8 cellular contexts compared by ENCODE assay signal in genomic region chr13:94550030-94550738, GRCh38. TPM values are rescaled to one million over a fixed set of nuclear protein-coding genes. Genes with fewer than 3 reads are reported as not detected.
DNase-seq lines count a peak whose midpoint lies in the region; ATAC-seq and TF ChIP-seq lines count a peak whose summit lies in the region.

No MANE protein-coding gene starts in this region.

- H3K27me3 Mint-ChIP-seq in GM23338 (ENCODE audit: insufficient read depth, low read depth, poor library complexity), result peaks cover 20% of the 10 kb centered on the region

- intact Hi-C loops in lower leg skin (cut with DNase I; ENCODE audit: low total_unique reads), result no loop called here

- no peaks in the 10 kb centered on the region for H3K27me3 ChIP-seq in GM23338 (ENCODE audit: insufficient read depth)
- no peaks in the 10 kb centered on the region for H3K27me3 ChIP-seq in thoracic aorta (replicated peaks; ENCODE audit: insufficient read depth)

- H2AFZ ChIP-seq in GM23338, result peak overlapping the region; percentile 96

- H3K4me3 ChIP-seq in GM12864 (ENCODE audit: low read depth, low read length), result peak overlapping the region; percentile 71
- H3K4me3 ChIP-seq in GM23338, result peak overlapping the region; percentile 75
- peak overlapping the region; percentile 38 for H3K4me3 ChIP-seq in lower leg skin (ENCODE audit: low read depth, poor library complexity, severe bottlenecking)
- H3K4me3 ChIP-seq in thoracic aorta, result peak overlapping the region; percentile 91

- H3K27ac Mint-ChIP-seq in GM23338, result peak overlapping the region; percentile 78

- TF ChIP-seq CTCF in GM12864 (IDR thresholded peaks at IDR 0.05; ENCODE audit: low read depth, low read length, missing control alignments) (no peak), GM23338 (conservative IDR thresholded peaks at IDR 0.05; ENCODE audit: low read depth in 2 of 2) (no peak), lower leg skin (IDR thresholded peaks at IDR 0.05) (no peak), thoracic aorta (IDR thresholded peaks at IDR 0.05) (no peak)

- no peaks in the 10 kb centered on the region; the same call in 1 of the 2 replicates for H3F3A ChIP-seq in GM23338 (replicated peaks; ENCODE audit: low read depth)

- peak overlapping the region; percentile 81 for H3K4me2 ChIP-seq in GM23338

- H3K9me3 ChIP-seq in thoracic aorta, result no peaks in the 10 kb centered on the region

- peak overlapping the region; percentile 83 for H3K4me3 Mint-ChIP-seq in GM23338

- H3K36me3 ChIP-seq in GM23338 (ENCODE audit: insufficient read depth) (no peaks in the 10 kb centered on the region), thoracic aorta (no peaks in the 10 kb centered on the region)

- peaks cover 26% of the 10 kb centered on the region for H3K4me1 ChIP-seq in GM23338 (ENCODE audit: insufficient read depth)
- H3K4me1 ChIP-seq in thoracic aorta (ENCODE audit: control insufficient read depth in 1 of 2, low read depth in 2 of 2), result peaks cover 5 to 11% of the 10 kb centered on the region in 2 donors

- no peaks in the 10 kb centered on the region for H3K9me2 ChIP-seq in GM23338 (ENCODE audit: insufficient read depth)

- peaks cover 9% of the 10 kb centered on the region; the same call in 2 of the 3 replicates for H3K9me3 Mint-ChIP-seq in GM23338

- WGBS in lower leg skin, 2 donors, result 26 to 28% methylated on average over 21 to 23 of the region's 23 CpGs

- DNase-seq in GM12864 (ENCODE audit: low read depth) (no peak), GM23338 (ENCODE audit: low spot score) (peak; percentile 75), NCI-H524 treated with DMSO at 0.1 percent for 48 hours (lab: John Stamatoyannopoulos, UW) (peak; percentile 26), cerebellar nuclear complex (lab: John Stamatoyannopoulos, UW) (peak; percentile 22 to 27), lower leg skin (ENCODE audit: low spot score in 2 of 2) (no peak), thoracic aorta (ENCODE audit: low spot score) (no peak), retina (no peak)

- H3K36me3 Mint-ChIP-seq in GM23338 (ENCODE audit: low read depth), result peaks cover 6% of the 10 kb centered on the region; the same call in 2 of the 3 replicates

- no peaks in the 10 kb centered on the region for H4K20me1 ChIP-seq in GM23338 (replicated peaks; ENCODE audit: insufficient read depth)

- peaks cover 33% of the 10 kb centered on the region for H3K4me1 Mint-ChIP-seq in GM23338

- no peaks in the 10 kb centered on the region for H3K79me2 ChIP-seq in GM23338 (replicated peaks; ENCODE audit: insufficient read depth)

- peak; percentile 52 for ATAC-seq in GM23338
- ATAC-seq in thoracic aorta (ENCODE audit: insufficient number of reproducible peaks, low FRiP score, low read depth), result peak; percentile 3
- no peak for ATAC-seq in GM21360 (IDR thresholded peaks at IDR 0.05; ENCODE audit: unreplicated experiment)

- no peak for TF ChIP-seq POLR2A in lower leg skin (IDR thresholded peaks at IDR 0.05)

- H3K27ac ChIP-seq in GM23338 (ENCODE audit: low read depth) (peak overlapping the region; percentile 95), thoracic aorta (peak overlapping the region; percentile 90 to 94)

TF ChIP-seq in GM23338, 12 proteins besides CTCF, POLR2A, EP300 and RAD21 (continues in another document):
- TF ChIP-seq, protein P1, sequence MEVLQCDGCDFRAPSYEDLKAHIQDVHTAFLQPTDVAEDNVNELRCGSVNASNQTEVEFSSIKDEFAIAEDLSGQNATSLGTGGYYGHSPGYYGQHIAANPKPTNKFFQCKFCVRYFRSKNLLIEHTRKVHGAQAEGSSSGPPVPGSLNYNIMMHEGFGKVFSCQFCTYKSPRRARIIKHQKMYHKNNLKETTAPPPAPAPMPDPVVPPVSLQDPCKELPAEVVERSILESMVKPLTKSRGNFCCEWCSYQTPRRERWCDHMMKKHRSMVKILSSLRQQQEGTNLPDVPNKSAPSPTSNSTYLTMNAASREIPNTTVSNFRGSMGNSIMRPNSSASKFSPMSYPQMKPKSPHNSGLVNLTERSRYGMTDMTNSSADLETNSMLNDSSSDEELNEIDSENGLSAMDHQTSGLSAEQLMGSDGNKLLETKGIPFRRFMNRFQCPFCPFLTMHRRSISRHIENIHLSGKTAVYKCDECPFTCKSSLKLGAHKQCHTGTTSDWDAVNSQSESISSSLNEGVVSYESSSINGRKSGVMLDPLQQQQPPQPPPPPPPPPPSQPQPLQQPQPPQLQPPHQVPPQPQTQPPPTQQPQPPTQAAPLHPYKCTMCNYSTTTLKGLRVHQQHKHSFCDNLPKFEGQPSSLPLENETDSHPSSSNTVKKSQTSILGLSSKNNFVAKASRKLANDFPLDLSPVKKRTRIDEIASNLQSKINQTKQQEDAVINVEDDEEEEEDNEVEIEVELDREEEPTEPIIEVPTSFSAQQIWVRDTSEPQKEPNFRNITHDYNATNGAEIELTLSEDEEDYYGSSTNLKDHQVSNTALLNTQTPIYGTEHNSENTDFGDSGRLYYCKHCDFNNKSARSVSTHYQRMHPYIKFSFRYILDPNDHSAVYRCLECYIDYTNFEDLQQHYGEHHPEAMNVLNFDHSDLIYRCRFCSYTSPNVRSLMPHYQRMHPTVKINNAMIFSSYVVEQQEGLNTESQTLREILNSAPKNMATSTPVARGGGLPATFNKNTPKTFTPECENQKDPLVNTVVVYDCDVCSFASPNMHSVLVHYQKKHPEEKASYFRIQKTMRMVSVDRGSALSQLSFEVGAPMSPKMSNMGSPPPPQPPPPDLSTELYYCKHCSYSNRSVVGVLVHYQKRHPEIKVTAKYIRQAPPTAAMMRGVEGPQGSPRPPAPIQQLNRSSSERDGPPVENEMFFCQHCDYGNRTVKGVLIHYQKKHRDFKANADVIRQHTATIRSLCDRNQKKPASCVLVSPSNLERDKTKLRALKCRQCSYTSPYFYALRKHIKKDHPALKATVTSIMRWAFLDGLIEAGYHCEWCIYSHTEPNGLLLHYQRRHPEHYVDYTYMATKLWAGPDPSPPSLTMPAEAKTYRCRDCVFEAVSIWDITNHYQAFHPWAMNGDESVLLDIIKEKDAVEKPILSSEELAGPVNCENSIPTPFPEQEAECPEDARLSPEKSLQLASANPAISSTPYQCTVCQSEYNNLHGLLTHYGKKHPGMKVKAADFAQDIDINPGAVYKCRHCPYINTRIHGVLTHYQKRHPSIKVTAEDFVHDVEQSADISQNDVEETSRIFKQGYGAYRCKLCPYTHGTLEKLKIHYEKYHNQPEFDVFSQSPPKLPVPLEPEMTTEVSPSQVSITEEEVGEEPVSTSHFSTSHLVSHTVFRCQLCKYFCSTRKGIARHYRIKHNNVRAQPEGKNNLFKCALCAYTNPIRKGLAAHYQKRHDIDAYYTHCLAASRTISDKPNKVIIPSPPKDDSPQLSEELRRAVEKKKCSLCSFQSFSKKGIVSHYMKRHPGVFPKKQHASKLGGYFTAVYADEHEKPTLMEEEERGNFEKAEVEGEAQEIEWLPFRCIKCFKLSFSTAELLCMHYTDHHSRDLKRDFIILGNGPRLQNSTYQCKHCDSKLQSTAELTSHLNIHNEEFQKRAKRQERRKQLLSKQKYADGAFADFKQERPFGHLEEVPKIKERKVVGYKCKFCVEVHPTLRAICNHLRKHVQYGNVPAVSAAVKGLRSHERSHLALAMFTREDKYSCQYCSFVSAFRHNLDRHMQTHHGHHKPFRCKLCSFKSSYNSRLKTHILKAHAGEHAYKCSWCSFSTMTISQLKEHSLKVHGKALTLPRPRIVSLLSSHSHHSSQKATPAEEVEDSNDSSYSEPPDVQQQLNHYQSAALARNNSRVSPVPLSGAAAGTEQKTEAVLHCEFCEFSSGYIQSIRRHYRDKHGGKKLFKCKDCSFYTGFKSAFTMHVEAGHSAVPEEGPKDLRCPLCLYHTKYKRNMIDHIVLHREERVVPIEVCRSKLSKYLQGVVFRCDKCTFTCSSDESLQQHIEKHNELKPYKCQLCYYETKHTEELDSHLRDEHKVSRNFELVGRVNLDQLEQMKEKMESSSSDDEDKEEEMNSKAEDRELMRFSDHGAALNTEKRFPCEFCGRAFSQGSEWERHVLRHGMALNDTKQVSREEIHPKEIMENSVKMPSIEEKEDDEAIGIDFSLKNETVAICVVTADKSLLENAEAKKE (CRISPR knock-in tag; IDR thresholded peaks at IDR 0.05), result no peak
- TF ChIP-seq REST (IDR thresholded peaks at IDR 0.05; ENCODE audit: unreplicated experiment), result no peak
- no peak; the same call in 1 of the 2 replicates for TF ChIP-seq POLR2AphosphoS5 (IDR thresholded peaks at IDR 0.05; ENCODE audit: low read depth)
- no peak for TF ChIP-seq NANOG (IDR thresholded peaks at IDR 0.05; ENCODE audit: borderline replicate concordance)

RNA-seq across cellular contexts. Expression of gene TGDS, which starts 45.8 kb away (rescaled TPM):
- total RNA-seq in GM23338 (2014; rRNA removed; shearing (Covaris generic)), result 19.6 and 23.9 TPM in 2 replicates
- 18.1 and 18.4 TPM in 2 replicates for polyA plus RNA-seq in GM23338 (2016; fragmentation: Nextera tagmentation; extraction: Ambion mirVana)
- total RNA-seq in lower leg skin (10 to 100 TPM in 2 of 4 donors, 1 to 10 TPM in 2; 5.8 to 19.6 (median 8.8) TPM), thoracic aorta (10 to 100 TPM; 11.2 to 17.4 TPM)

RNA-seq across cellular contexts. Expression of gene GPR180, which starts 51.5 kb away (rescaled TPM):
- total RNA-seq in GM23338 (2014; rRNA removed; shearing (Covaris generic)), result 8.7 and 9.5 TPM in 2 replicates
- polyA plus RNA-seq in GM23338 (2016; fragmentation: Nextera tagmentation; extraction: Ambion mirVana), result 3.1 and 3.7 TPM in 2 replicates
- total RNA-seq in lower leg skin (1 to 10 TPM; 1.8 to 2.5 (median 2.2) TPM), thoracic aorta (1 to 10 TPM; 3.9 to 6.3 TPM)

Comparison
In these comparisons a context has a peak if more than half of its experiments do, and no peak if none do; other contexts are left out.
1. DNase-seq: peak in GM23338 (single experiment), NCI-H524 treated with DMSO at 0.1 percent for 48 hours (single experiment) and cerebellar nuclear complex (2 of 2); none in GM12864 (single experiment), lower leg skin (0 of 2), thoracic aorta (single experiment) and retina (single experiment).
2. H3K4me3 ChIP-seq: peak in every context shown above with its lines; median percentile 91 in thoracic aorta; 75 in GM23338; 71 in GM12864; 38 in lower leg skin.